Comparison of ENCODE assay signal across 1 cellular context in genomic region chr9:82757921-82758320, GRCh38.
TF ChIP-seq lines count a peak whose summit lies in the region.

No MANE protein-coding gene starts in this region.

TF ChIP-seq in HepG2, 621 proteins besides CTCF, POLR2A, EP300 and RAD21 (continued from another document):
- TF ChIP-seq ZNF609 (CRISPR knock-in tag; IDR thresholded peaks at IDR 0.05; ENCODE audit: borderline replicate concordance), result no peak
- no peak for TF ChIP-seq RBM22 (optimal IDR thresholded peaks at IDR 0.05; ENCODE audit: low read length)
- no peak for TF ChIP-seq RNF2 (conservative IDR thresholded peaks at IDR 0.05; ENCODE audit: low read depth)
- no peak for TF ChIP-seq CBX2 (IDR thresholded peaks at IDR 0.05; ENCODE audit: low read depth, low read length)
- TF ChIP-seq CBX2 (CRISPR knock-in tag; IDR thresholded peaks at IDR 0.05; ENCODE audit: low read depth), result no peak
- no peak for TF ChIP-seq BHLHE40 (IDR thresholded peaks at IDR 0.05; ENCODE audit: low read length)
